27 cellular contexts compared by ENCODE assay signal in the genomic region with DNA sequence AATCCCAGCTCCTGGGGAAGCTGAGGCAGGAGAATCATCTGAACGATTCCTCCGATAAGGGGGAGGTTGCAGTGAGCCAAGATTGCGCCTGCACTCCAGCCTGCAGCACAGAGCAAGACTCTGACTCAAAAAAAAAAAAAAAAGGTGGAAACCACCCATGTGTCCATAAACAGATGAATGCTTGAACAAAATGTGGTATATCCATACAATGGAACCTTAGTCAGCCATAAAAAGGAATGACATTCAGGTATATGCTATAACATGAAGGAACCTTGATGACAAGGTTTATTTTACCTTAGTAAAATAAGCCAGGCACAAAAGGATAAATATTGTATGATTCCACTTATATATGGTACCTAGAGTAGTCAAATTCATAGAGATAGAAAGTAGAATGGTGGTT. TPM values are rescaled to one million over a fixed set of nuclear protein-coding genes. Genes with fewer than 3 reads are reported as not detected.
"Had no signal": no experiment of that assay in that cellular context is flagged by ENCODE, and none has a peak within 500 bp of the region (broad histone marks: within the 10 kb centered on the region; RNA-seq: fewer than 3 reads in every experiment).

No MANE protein-coding gene starts in this region.

- ATAC-seq: effector memory CD8-positive, alpha-beta T cell; esophagus mucosa; foreskin keratinocyte; gastrocnemius medialis; gastroesophageal sphincter; heart left ventricle; heart right ventricle had no signal

- H3K27ac Mint-ChIP-seq: dendritic cell treated with granulocyte-macrophage colony-stimulating factor and Interleukin-4, amounts not matched to agents 40 ng/mL and 50 ng/mL, for 4 days; effector memory CD8-positive, alpha-beta T cell; endodermal cell had no signal

- H3K4me3 ChIP-seq: colonic mucosa, coronary artery, dorsolateral prefrontal cortex, esophagus muscularis mucosa, esophagus squamous epithelium, gastrocnemius medialis, gastroesophageal sphincter, heart left ventricle, heart right ventricle, hepatocyte had no signal

- H3K4me1 Mint-ChIP-seq: endodermal cell had no signal

- H3K79me2 ChIP-seq: hepatocyte had no signal

- H3K4me1 ChIP-seq: colonic mucosa, foreskin keratinocyte, gastrocnemius medialis had no signal

- H3K4me3 Mint-ChIP-seq: dendritic cell treated with granulocyte-macrophage colony-stimulating factor and Interleukin-4, amounts not matched to agents 40 ng/mL and 50 ng/mL, for 4 days; effector memory CD8-positive, alpha-beta T cell; endodermal cell had no signal

- H3K4me2 ChIP-seq: hepatocyte had no signal

- H3K36me3 ChIP-seq: colonic mucosa, esophagus muscularis mucosa, esophagus squamous epithelium, gastrocnemius medialis, gastroesophageal sphincter, heart left ventricle, heart right ventricle had no signal

- H3K27ac ChIP-seq: colonic mucosa, coronary artery, dorsolateral prefrontal cortex, epithelial cell of prostate, esophagus muscularis mucosa, esophagus squamous epithelium, foreskin keratinocyte, gastrocnemius medialis, gastroesophageal sphincter, heart left ventricle, heart right ventricle, hepatocyte had no signal

- H3K9me3 Mint-ChIP-seq: dendritic cell treated with granulocyte-macrophage colony-stimulating factor and Interleukin-4, amounts not matched to agents 40 ng/mL and 50 ng/mL, for 4 days; effector memory CD8-positive, alpha-beta T cell had no signal

- DNase-seq: colonic mucosa; cortex of kidney; dermis blood vessel endothelial cell; dorsolateral prefrontal cortex; effector CD4-positive, alpha-beta T cell; effector CD8-positive, alpha-beta T cell; effector memory CD4-positive, alpha-beta T cell; effector memory CD8-positive, alpha-beta T cell; endodermal cell; erythroblast; esophagus squamous epithelium; foreskin fibroblast; foreskin keratinocyte; foreskin melanocyte; gastrocnemius medialis; glutamatergic neuron; head of caudate nucleus; heart left ventricle; heart right ventricle had no signal

- H3K9me3 ChIP-seq: colonic mucosa, esophagus squamous epithelium, gastrocnemius medialis, heart right ventricle had no signal

- H2AFZ ChIP-seq: hepatocyte had no signal

RNA-seq across cellular contexts. Expression of a gene that starts 2.9 kb away (rescaled TPM):
- total RNA-seq: colonic mucosa, dermis microvascular lymphatic vessel endothelial cell, esophagus mucosa, gastrocnemius medialis, heart left ventricle had no signal
